In genomic region chr7:121437470-121437869, GRCh38 we compare ENCODE assay signal across 19 cellular contexts. TPM values are rescaled to one million over a fixed set of nuclear protein-coding genes. Genes with fewer than 3 reads are reported as not detected.
A peak's percentile ranks its signal among the peaks of the same experiment; 100 is the strongest.
DNase-seq lines count a peak whose midpoint lies in the region; ATAC-seq and TF ChIP-seq lines count a peak whose summit lies in the region.
"Had no signal": no experiment of that assay in that cellular context is flagged by ENCODE, and none has a peak within 500 bp of the region (broad histone marks: within the 10 kb centered on the region; RNA-seq: fewer than 3 reads in every experiment).

No MANE protein-coding gene starts in this region.

- no peak overlapping the region for H3K27ac ChIP-seq in CD4-positive, CD25-positive, alpha-beta regulatory T cell (ENCODE audit: insufficient read depth, low read length, poor library complexity, severe bottlenecking)
- H3K27ac ChIP-seq in KMS-11 = no peak overlapping the region
- no peak overlapping the region for H3K27ac ChIP-seq in neuronal stem cell (replicated peaks; ENCODE audit: low read length)
- H3K27ac ChIP-seq in aorta (ENCODE audit: low read depth in 1 of 2, low read length in 2 of 2) = no peak overlapping the region

- no peak overlapping the region for H4K91ac ChIP-seq in neuronal stem cell (ENCODE audit: low read depth, low read length, poor library complexity)

- H3K27me3 Mint-ChIP-seq in CD4-positive, CD25-positive, alpha-beta regulatory T cell = peaks cover 6% of the 10 kb centered on the region
- no peaks in the 10 kb centered on the region for H3K27me3 Mint-ChIP-seq in effector memory CD8-positive, alpha-beta T cell
- H3K27me3 Mint-ChIP-seq in osteocyte (ENCODE audit: unreplicated experiment) = no peaks in the 10 kb centered on the region
- H3K27me3 Mint-ChIP-seq: activated CD4-positive, alpha-beta T cell treated with anti-CD3 and anti-CD28 coated beads, Interleukin-2, amount 10 ng/mL, durations not matched to agents 24 days and 14 days; brain; dendritic cell treated with granulocyte-macrophage colony-stimulating factor and Interleukin-4, amounts not matched to agents 40 ng/mL and 50 ng/mL, for 4 days had no signal

- no peak for TF ChIP-seq CTCF in KMS-11 (conservative IDR thresholded peaks at IDR 0.05; ENCODE audit: low read depth, low read length)
- no peak for TF ChIP-seq CTCF in osteocyte (IDR thresholded peaks at IDR 0.05)

- peaks cover 6% of the 10 kb centered on the region for H3K36me3 Mint-ChIP-seq in CD4-positive, CD25-positive, alpha-beta regulatory T cell
- H3K36me3 Mint-ChIP-seq in effector memory CD8-positive, alpha-beta T cell (ENCODE audit: insufficient read depth) = peaks cover 2% of the 10 kb centered on the region
- H3K36me3 Mint-ChIP-seq in osteocyte (ENCODE audit: unreplicated experiment) = no peaks in the 10 kb centered on the region

- no peak overlapping the region for H2BK120ac ChIP-seq in neuronal stem cell (ENCODE audit: low read depth, low read length)

- WGBS in neuronal stem cell (ENCODE audit: extremely low coverage in 2 of 2, insufficient read length in 2 of 2, insufficient replicate concordance in 1 of 2), 2 donors = no CpG with 5 or more reads among the region's 6 CpGs
- WGBS in aorta, 2 donors = 85 to 87% methylated on average over 6 of the region's 6 CpGs

- H3K4me1 ChIP-seq in CD4-positive, CD25-positive, alpha-beta regulatory T cell (ENCODE audit: control insufficient read depth, insufficient read depth, low read length, poor library complexity, severe bottlenecking) = peaks cover 26% of the 10 kb centered on the region
- peaks cover 64% of the 10 kb centered on the region for H3K4me1 ChIP-seq in KMS-11 (ENCODE audit: low read depth, poor library complexity, severe bottlenecking)
- peaks cover 0 to 2% of the 10 kb centered on the region in 2 donors for H3K4me1 ChIP-seq in neuronal stem cell (ENCODE audit: control insufficient read depth in 2 of 2, insufficient read depth in 1 of 2, low read depth in 1 of 2, low read length in 2 of 2)
- peaks cover 0 to 3% of the 10 kb centered on the region in 2 donors for H3K4me1 ChIP-seq in aorta (ENCODE audit: control insufficient read depth in 1 of 2, insufficient read depth in 2 of 2, low read length in 2 of 2)

- H4K20me1 ChIP-seq in KMS-11 (ENCODE audit: insufficient read depth) = no peaks in the 10 kb centered on the region

- no peak overlapping the region for H2BK12ac ChIP-seq in neuronal stem cell (ENCODE audit: low read length)

- H2AFZ ChIP-seq in KMS-11 (ENCODE audit: low read depth) (peak overlapping the region; percentile 61), neuronal stem cell (ENCODE audit: low read length) (peak overlapping the region; percentile 83)

- DNase-seq in CD4-positive, CD25-positive, alpha-beta regulatory T cell = no peak
- DNase-seq in effector memory CD8-positive, alpha-beta T cell = no peak
- DNase-seq in neuronal stem cell (ENCODE audit: low spot score) (no peak), aorta (no peak), osteocyte (ENCODE audit: extremely low spot score, unreplicated experiment) (no peak), SW480 (ENCODE audit: low spot score) (no peak), SKM-1 (lab: John Stamatoyannopoulos, UW; ENCODE audit: unreplicated experiment) (no peak)
- DNase-seq: activated CD4-positive, alpha-beta T cell treated with anti-CD3 and anti-CD28 coated beads, Interleukin-2, amount 10 ng/mL, durations not matched to agents 24 days and 14 days; activated CD8-positive, alpha-beta memory T cell treated with anti-CD3 and anti-CD28 coated beads, Interleukin-2, amount 50 U/mL, for 48 hours; activated naive CD4-positive, alpha-beta T cell treated with anti-CD3 and anti-CD28 coated beads, Interleukin-2, amount 50 U/mL, for 16 hours; left lung; NCI-H2081; OCI-M1; stimulated activated CD4-positive, alpha-beta T cell treated with anti-CD3 and anti-CD28 coated beads, Interleukin-4, amount 100 ng/mL, for 24 hours had no signal

- H3K4me3 Mint-ChIP-seq in CD4-positive, CD25-positive, alpha-beta regulatory T cell = peak overlapping the region in 1 of 4 donors; percentile 12
- H3K4me3 Mint-ChIP-seq in effector memory CD8-positive, alpha-beta T cell = peak overlapping the region in 1 of 2 donors; percentile 73
- no peak overlapping the region for H3K4me3 Mint-ChIP-seq in osteocyte (ENCODE audit: unreplicated experiment)

- ATAC-seq in CD4-positive, CD25-positive, alpha-beta regulatory T cell (ENCODE audit: low read depth in 2 of 2) = no peak
- ATAC-seq in effector memory CD8-positive, alpha-beta T cell (replicated peaks) = no peak
- ATAC-seq in aorta (ENCODE audit: low FRiP score) = no peak

- no peak overlapping the region for H2BK15ac ChIP-seq in neuronal stem cell (ENCODE audit: low read length)

- H2AK5ac ChIP-seq in neuronal stem cell (ENCODE audit: low read depth, low read length) = no peak overlapping the region

- no peaks in the 10 kb centered on the region for H3K27me3 ChIP-seq in CD4-positive, CD25-positive, alpha-beta regulatory T cell (ENCODE audit: control insufficient read depth, insufficient read depth, low read length)
- H3K27me3 ChIP-seq in KMS-11 (ENCODE audit: insufficient read depth, low read depth) (no peaks in the 10 kb centered on the region), neuronal stem cell (ENCODE audit: control insufficient read depth in 3 of 3, insufficient read depth in 3 of 3, low read depth in 1 of 3, low read length in 3 of 3) (no peaks in the 10 kb centered on the region), aorta (ENCODE audit: control insufficient read depth in 1 of 2, insufficient read depth in 2 of 2, low read length in 1 of 2) (no peaks in the 10 kb centered on the region)
- H3K27me3 ChIP-seq: left lung, vagina had no signal

- no peak overlapping the region; the same call in 1 of the 2 replicates for H3K9ac ChIP-seq in KMS-11
- H3K9ac ChIP-seq in neuronal stem cell (ENCODE audit: low read depth, low read length, poor library complexity) = no peak overlapping the region

- H3K4me2 ChIP-seq in KMS-11 = peak overlapping the region; percentile 65
- no peak overlapping the region for H3K4me2 ChIP-seq in neuronal stem cell (ENCODE audit: insufficient read depth, low read length, poor library complexity, severe bottlenecking)

- H3K36me3 ChIP-seq in CD4-positive, CD25-positive, alpha-beta regulatory T cell (ENCODE audit: control insufficient read depth, insufficient read depth, low read length) = no peaks in the 10 kb centered on the region
- H3K36me3 ChIP-seq in KMS-11 (ENCODE audit: insufficient read depth) = no peaks in the 10 kb centered on the region
- H3K36me3 ChIP-seq in neuronal stem cell (replicated peaks in 1 of 2; ENCODE audit: control insufficient read depth in 2 of 2, insufficient read depth in 2 of 2, low read length in 2 of 2) = no peaks in the 10 kb centered on the region
- no peaks in the 10 kb centered on the region for H3K36me3 ChIP-seq in aorta (ENCODE audit: control insufficient read depth in 1 of 2, insufficient read depth in 2 of 2, low read length in 1 of 2)
- H3K36me3 ChIP-seq: HAP-1, left lung, vagina had no signal

- H3K79me2 ChIP-seq in KMS-11 (ENCODE audit: insufficient read depth, low read depth) = no peaks in the 10 kb centered on the region

- no peak overlapping the region for H3K4ac ChIP-seq in neuronal stem cell (ENCODE audit: low read length)

- H3K9me3 Mint-ChIP-seq in CD4-positive, CD25-positive, alpha-beta regulatory T cell = peaks cover 0 to 9% (median 0%) of the 10 kb centered on the region in 7 donors
- no peaks in the 10 kb centered on the region for H3K9me3 Mint-ChIP-seq in effector memory CD8-positive, alpha-beta T cell
- H3K9me3 Mint-ChIP-seq in osteocyte (ENCODE audit: unreplicated experiment) = peaks cover 4% of the 10 kb centered on the region
- H3K9me3 Mint-ChIP-seq: dendritic cell treated with granulocyte-macrophage colony-stimulating factor and Interleukin-4, amounts not matched to agents 40 ng/mL and 50 ng/mL, for 4 days had no signal

- H3K18ac ChIP-seq in neuronal stem cell (ENCODE audit: low read length) = no peak overlapping the region

- peaks cover 19 to 42% (median 22%) of the 10 kb centered on the region in 4 donors for H3K4me1 Mint-ChIP-seq in CD4-positive, CD25-positive, alpha-beta regulatory T cell
- H3K4me1 Mint-ChIP-seq in effector memory CD8-positive, alpha-beta T cell (ENCODE audit: low read depth in 2 of 2) = peaks cover 17 to 39% of the 10 kb centered on the region in 2 donors
- H3K4me1 Mint-ChIP-seq in osteocyte (ENCODE audit: unreplicated experiment) = peaks cover 17% of the 10 kb centered on the region

- H3K79me1 ChIP-seq in neuronal stem cell (ENCODE audit: low read depth, low read length) = peaks cover 1% of the 10 kb centered on the region

- intact Hi-C loops in aorta (cut with DNase I) = no loop called here

- peak overlapping the region; percentile 38 for H3K4me3 ChIP-seq in CD4-positive, CD25-positive, alpha-beta regulatory T cell (ENCODE audit: low read depth, low read length)
- H3K4me3 ChIP-seq in KMS-11 (IDR thresholded peaks at IDR 0.05; ENCODE audit: insufficient read depth, low read depth, low read length) = no peak overlapping the region
- H3K4me3 ChIP-seq in neuronal stem cell (ENCODE audit: low read length in 2 of 2) = no peak overlapping the region
- H3K4me3 ChIP-seq in aorta (ENCODE audit: low read length in 2 of 2) = no peak overlapping the region
- H3K4me3 ChIP-seq: HAP-1, left lung had no signal

- no peak overlapping the region for H3K14ac ChIP-seq in neuronal stem cell (ENCODE audit: low read length)

- peak overlapping the region in 2 of 3 donors; percentile 57 to 95 for H3K27ac Mint-ChIP-seq in CD4-positive, CD25-positive, alpha-beta regulatory T cell
- peak overlapping the region; percentile 89 to 91 for H3K27ac Mint-ChIP-seq in effector memory CD8-positive, alpha-beta T cell
- H3K27ac Mint-ChIP-seq in osteocyte (ENCODE audit: unreplicated experiment) = no peak overlapping the region

- no peak overlapping the region for H3K23ac ChIP-seq in neuronal stem cell (ENCODE audit: low read depth, low read length, poor library complexity)

- H2BK5ac ChIP-seq in neuronal stem cell (ENCODE audit: low read length) = no peak overlapping the region

- no peaks in the 10 kb centered on the region for H3K9me3 ChIP-seq in CD4-positive, CD25-positive, alpha-beta regulatory T cell (ENCODE audit: control insufficient read depth in 2 of 2, low read length in 2 of 2)
- H3K9me3 ChIP-seq in neuronal stem cell (replicated peaks in 1 of 2; ENCODE audit: control insufficient read depth in 2 of 2, insufficient read depth in 1 of 2, low read depth in 1 of 2, low read length in 2 of 2) = no peaks in the 10 kb centered on the region
- peaks cover 1% of the 10 kb centered on the region for H3K9me3 ChIP-seq in aorta (ENCODE audit: control insufficient read depth, low read length)
- H3K9me3 ChIP-seq: left lung, vagina had no signal

- H4K8ac ChIP-seq in neuronal stem cell (ENCODE audit: low read depth, low read length) = no peak overlapping the region

RNA-seq across cellular contexts. Expression of gene FAM3C, which starts 41.4 kb away (rescaled TPM):
- total RNA-seq in CD4-positive, CD25-positive, alpha-beta regulatory T cell = 13.1 TPM
- 1 to 10 TPM; 4.0 to 6.6 (median 5.1) TPM for polyA plus RNA-seq in CD4-positive, CD25-positive, alpha-beta regulatory T cell
- polyA plus RNA-seq in neuronal stem cell (2013, experiment 1 of 2) = 39.6 TPM
- polyA plus RNA-seq in neuronal stem cell (2013, experiment 2 of 2) = 40.5 TPM
- 10 to 100 TPM; 64.9 to 68.4 TPM for total RNA-seq in aorta
- polyA plus RNA-seq in aorta = 10 to 100 TPM; 36.7 to 49.6 TPM
- 37.4 and 42.0 TPM in 2 replicates for total RNA-seq in osteocyte
